Comparison of ENCODE assay signal across 8 cellular contexts in genomic region chr1:51329443-51330325, GRCh38. TPM values are rescaled to one million over a fixed set of nuclear protein-coding genes. Genes with fewer than 3 reads are reported as not detected.
A peak's percentile ranks its signal among the peaks of the same experiment; 100 is the strongest.
DNase-seq lines count a peak whose midpoint lies in the region; ATAC-seq, FAIRE-seq and TF ChIP-seq lines count a peak whose summit lies in the region.

No MANE protein-coding gene starts in this region.

- CTCF ChIA-PET in activated CD4-positive, alpha-beta T cell treated with anti-CD3 and anti-CD28 coated beads, Interleukin-2, amount 10 ng/mL, durations not matched to agents 7 days and 5 days (lab: Charles Lee) = interaction anchor here (0.9 to 1.3 kb wide), 3 partner anchors 11 to 33 kb away, joined by 3 read pairs; no protein-coding TSS in a partner anchor

- peaks cover 17 to 19% of the 10 kb centered on the region in 2 donors for H3K4me1 ChIP-seq in thyroid gland

- peaks cover 34% of the 10 kb centered on the region for H3K27me3 Mint-ChIP-seq in activated CD4-positive, alpha-beta T cell treated with anti-CD3 and anti-CD28 coated beads, Interleukin-2, amount 10 ng/mL, durations not matched to agents 24 days and 14 days
- H3K27me3 Mint-ChIP-seq in activated CD4-positive, alpha-beta T cell treated with anti-CD3 and anti-CD28 coated beads, Interleukin-2, amount 10 ng/mL, durations not matched to agents 7 days and 5 days = peaks cover 39% of the 10 kb centered on the region
- peaks cover 33% of the 10 kb centered on the region for H3K27me3 Mint-ChIP-seq in activated T-helper 17 cell treated with anti-CD3 and anti-CD28 coated beads, Interleukin-2, amount 50 U/mL, for 72 hours

- peaks cover 12% of the 10 kb centered on the region for H3K4me1 Mint-ChIP-seq in activated CD4-positive, alpha-beta T cell treated with anti-CD3 and anti-CD28 coated beads, Interleukin-2, amount 10 ng/mL, durations not matched to agents 24 days and 14 days
- peaks cover 6% of the 10 kb centered on the region for H3K4me1 Mint-ChIP-seq in activated CD4-positive, alpha-beta T cell treated with anti-CD3 and anti-CD28 coated beads, Interleukin-2, amount 10 ng/mL, durations not matched to agents 7 days and 5 days
- H3K4me1 Mint-ChIP-seq in activated T-helper 17 cell treated with anti-CD3 and anti-CD28 coated beads, Interleukin-2, amount 50 U/mL, for 72 hours = peaks cover 8% of the 10 kb centered on the region

- no peak for DNase-seq in activated CD4-positive, alpha-beta T cell treated with anti-CD3 and anti-CD28 coated beads, Interleukin-2, amount 10 ng/mL, durations not matched to agents 24 days and 14 days
- DNase-seq in activated CD4-positive, alpha-beta T cell treated with anti-CD3 and anti-CD28 coated beads, Interleukin-2, amount 10 ng/mL, durations not matched to agents 7 days and 5 days = no peak
- DNase-seq in thyroid gland = peak; percentile 87 to 88
- DNase-seq in GM19239 (ENCODE audit: insufficient read length, low spot score) = no peak

- WGBS in thyroid gland, 2 donors = 42 to 73% methylated on average over 5 to 14 of the region's 26 CpGs

- no peaks in the 10 kb centered on the region for H3K9me3 ChIP-seq in thyroid gland

- intact Hi-C loops in activated CD4-positive, alpha-beta T cell treated with anti-CD3 and anti-CD28 coated beads, Interleukin-2, amount 10 ng/mL, durations not matched to agents 24 days and 14 days (cut with micrococcal nuclease) = no loop called here
- intact Hi-C loops in thyroid gland (cut with DNase I) = no loop called here

- peak overlapping the region; percentile 37 to 70 (median 67) for H3K27ac ChIP-seq in thyroid gland

- no peak for ATAC-seq in activated T-helper 17 cell treated with anti-CD3 and anti-CD28 coated beads, Interleukin-2, amount 50 U/mL, for 72 hours (replicated peaks)
- ATAC-seq in GM21786 (IDR thresholded peaks at IDR 0.05; ENCODE audit: unreplicated experiment) (no peak), GM21737 (IDR thresholded peaks at IDR 0.05; ENCODE audit: unreplicated experiment) (no peak)

- no peak overlapping the region for H3K27ac Mint-ChIP-seq in activated CD4-positive, alpha-beta T cell treated with anti-CD3 and anti-CD28 coated beads, Interleukin-2, amount 10 ng/mL, durations not matched to agents 24 days and 14 days
- H3K27ac Mint-ChIP-seq in activated CD4-positive, alpha-beta T cell treated with anti-CD3 and anti-CD28 coated beads, Interleukin-2, amount 10 ng/mL, durations not matched to agents 7 days and 5 days = no peak overlapping the region
- no peak overlapping the region for H3K27ac Mint-ChIP-seq in activated T-helper 17 cell treated with anti-CD3 and anti-CD28 coated beads, Interleukin-2, amount 50 U/mL, for 72 hours

- H3K4me3 ChIP-seq in thyroid gland (replicated peaks in 1 of 3) = peak overlapping the region in 1 of 3 donors; percentile 10

- FAIRE-seq in islet of Langerhans (lab: Jason Lieb, UNC) = peak; percentile 93
- no peak for FAIRE-seq in GM19239 (lab: Jason Lieb, UNC)

- no peaks in the 10 kb centered on the region for H3K27me3 ChIP-seq in thyroid gland

- no peaks in the 10 kb centered on the region for H3K36me3 Mint-ChIP-seq in activated CD4-positive, alpha-beta T cell treated with anti-CD3 and anti-CD28 coated beads, Interleukin-2, amount 10 ng/mL, durations not matched to agents 24 days and 14 days (ENCODE audit: low read depth)
- H3K36me3 Mint-ChIP-seq in activated CD4-positive, alpha-beta T cell treated with anti-CD3 and anti-CD28 coated beads, Interleukin-2, amount 10 ng/mL, durations not matched to agents 7 days and 5 days (ENCODE audit: low read depth) = no peaks in the 10 kb centered on the region
- peaks cover 6% of the 10 kb centered on the region for H3K36me3 Mint-ChIP-seq in activated T-helper 17 cell treated with anti-CD3 and anti-CD28 coated beads, Interleukin-2, amount 50 U/mL, for 72 hours (ENCODE audit: low read depth)

- no peaks in the 10 kb centered on the region for H3K9me3 Mint-ChIP-seq in activated CD4-positive, alpha-beta T cell treated with anti-CD3 and anti-CD28 coated beads, Interleukin-2, amount 10 ng/mL, durations not matched to agents 24 days and 14 days
- no peaks in the 10 kb centered on the region for H3K9me3 Mint-ChIP-seq in activated CD4-positive, alpha-beta T cell treated with anti-CD3 and anti-CD28 coated beads, Interleukin-2, amount 10 ng/mL, durations not matched to agents 7 days and 5 days
- H3K9me3 Mint-ChIP-seq in activated T-helper 17 cell treated with anti-CD3 and anti-CD28 coated beads, Interleukin-2, amount 50 U/mL, for 72 hours = no peaks in the 10 kb centered on the region

- TF ChIP-seq CTCF in thyroid gland (IDR thresholded peaks at IDR 0.05) = no peak

- POLR2A ChIA-PET in activated CD4-positive, alpha-beta T cell treated with anti-CD3 and anti-CD28 coated beads, Interleukin-2, amount 10 ng/mL, durations not matched to agents 7 days and 5 days (lab: Charles Lee) = no interaction called here

- TF ChIP-seq POLR2A in thyroid gland (IDR thresholded peaks at IDR 0.05) = peak in 1 of 2 donors; percentile 78

- peak overlapping the region; percentile 25 for H3K4me3 Mint-ChIP-seq in activated CD4-positive, alpha-beta T cell treated with anti-CD3 and anti-CD28 coated beads, Interleukin-2, amount 10 ng/mL, durations not matched to agents 24 days and 14 days
- no peak overlapping the region for H3K4me3 Mint-ChIP-seq in activated CD4-positive, alpha-beta T cell treated with anti-CD3 and anti-CD28 coated beads, Interleukin-2, amount 10 ng/mL, durations not matched to agents 7 days and 5 days
- H3K4me3 Mint-ChIP-seq in activated T-helper 17 cell treated with anti-CD3 and anti-CD28 coated beads, Interleukin-2, amount 50 U/mL, for 72 hours = peak overlapping the region; percentile 16

- no peaks in the 10 kb centered on the region for H3K36me3 ChIP-seq in thyroid gland

RNA-seq across cellular contexts. Expression of gene TTC39A, which starts 0.7 kb away (rescaled TPM):
- 0.12 and 0.28 TPM in 2 replicates for total RNA-seq in activated CD4-positive, alpha-beta T cell treated with anti-CD3 and anti-CD28 coated beads, Interleukin-2, amount 10 ng/mL, durations not matched to agents 24 days and 14 days
- not detected for total RNA-seq in activated CD4-positive, alpha-beta T cell treated with anti-CD3 and anti-CD28 coated beads, Interleukin-2, amount 10 ng/mL, durations not matched to agents 7 days and 5 days
- total RNA-seq in activated T-helper 17 cell treated with anti-CD3 and anti-CD28 coated beads, Interleukin-2, amount 50 U/mL, for 72 hours = under 1 TPM in 1 of 2 donors, not detected in 1; 0.74 TPM
- total RNA-seq in thyroid gland = 10 to 100 TPM; 13.6 to 56.0 (median 33.5) TPM

Comparison
In these comparisons a context has a peak if more than half of its experiments do, and no peak if none do; other contexts are left out.
1. DNase-seq: peak in thyroid gland (2 of 2); none in activated CD4-positive, alpha-beta T cell treated with anti-CD3 and anti-CD28 coated beads, Interleukin-2, amount 10 ng/mL, durations not matched to agents 24 days and 14 days (single experiment), activated CD4-positive, alpha-beta T cell treated with anti-CD3 and anti-CD28 coated beads, Interleukin-2, amount 10 ng/mL, durations not matched to agents 7 days and 5 days (single experiment) and GM19239 (single experiment).
2. RNA of gene TTC39A, which starts 0.7 kb away (total RNA-seq): 13.6 to 56.0 TPM in thyroid gland; 0.74 TPM in activated T-helper 17 cell treated with anti-CD3 and anti-CD28 coated beads, Interleukin-2, amount 50 U/mL, for 72 hours, 0.12 to 0.28 TPM in activated CD4-positive, alpha-beta T cell treated with anti-CD3 and anti-CD28 coated beads, Interleukin-2, amount 10 ng/mL, durations not matched to agents 24 days and 14 days and not detected in activated CD4-positive, alpha-beta T cell treated with anti-CD3 and anti-CD28 coated beads, Interleukin-2, amount 10 ng/mL, durations not matched to agents 7 days and 5 days; every median in the first group is over 4 times any median in the second.